8 cellular contexts compared by ENCODE assay signal in the genomic region with DNA sequence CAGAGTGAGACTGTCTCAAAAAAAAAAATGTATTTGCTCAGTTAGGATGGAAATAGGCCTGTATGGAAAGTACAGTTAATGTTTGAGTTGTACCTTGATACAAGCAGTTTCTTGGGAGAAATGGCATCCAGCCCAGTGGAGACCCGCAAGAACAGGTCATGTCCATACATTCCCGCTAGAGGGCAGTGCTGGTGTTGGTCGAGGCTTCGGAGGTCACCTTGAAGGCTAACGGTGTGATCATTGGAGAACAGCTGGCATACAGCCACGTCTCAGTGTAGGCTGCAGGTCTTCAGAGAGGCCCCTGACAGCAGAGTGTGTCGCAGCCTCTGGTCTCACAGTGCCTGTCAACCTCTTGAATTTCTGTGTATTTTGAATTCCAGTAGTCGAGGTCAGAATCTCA. TPM values are rescaled to one million over a fixed set of nuclear protein-coding genes. Genes with fewer than 3 reads are reported as not detected.
DNase-seq lines count a peak whose midpoint lies in the region; ATAC-seq, FAIRE-seq and TF ChIP-seq lines count a peak whose summit lies in the region.

No MANE protein-coding gene starts in this region.

- FAIRE-seq in pancreas (lab: Jason Lieb, UNC): no peak

- intact Hi-C loops in pancreas (cut with DNase I): no loop called here

- no peaks in the 10 kb centered on the region for H3K4me1 ChIP-seq in pancreas

- H3K9me3 ChIP-seq in pancreas: no peaks in the 10 kb centered on the region

- no peaks in the 10 kb centered on the region for H3K27me3 ChIP-seq in pancreas

- H3K36me3 ChIP-seq in pancreas: peaks cover 0 to 3% (median 0%) of the 10 kb centered on the region in 3 donors

- peak in 2 of 4 donors; percentile 36 to 57 for ATAC-seq in pancreas
- ATAC-seq in GM19035 (IDR thresholded peaks at IDR 0.05; ENCODE audit: unreplicated experiment): no peak
- ATAC-seq in HG03135 (IDR thresholded peaks at IDR 0.05; ENCODE audit: unreplicated experiment): no peak
- ATAC-seq in HG02885 (IDR thresholded peaks at IDR 0.05; ENCODE audit: poor library complexity, unreplicated experiment): no peak

- TF ChIP-seq CTCF in GM12872 (IDR thresholded peaks at IDR 0.05; ENCODE audit: insufficient read depth, low read depth, low read length): peak; percentile 56
- peak in 2 of 4 donors; percentile 10 to 34 for TF ChIP-seq CTCF in pancreas (IDR thresholded peaks at IDR 0.05)

- H3K4me3 ChIP-seq in pancreas: no peak overlapping the region

- DNase-seq in NCI-H2029 (lab: John Stamatoyannopoulos, UW) (peak; percentile 70), fibroblast of peridontal ligament (ENCODE audit: extremely low read depth) (peak; percentile 12), pancreas (peak in 4 of 6 donors; percentile 16 to 47 (median 33))
- DNase-seq in activated CD8-positive, alpha-beta memory T cell treated with anti-CD3 and anti-CD28 coated beads, Interleukin-2, amount 50 U/mL, for 48 hours: peak; percentile 57

- H3K27ac ChIP-seq in pancreas: no peak overlapping the region

- WGBS in pancreas, 2 donors: 10 to 11% methylated on average over 8 of the region's 8 CpGs

RNA-seq across cellular contexts. Expression of a gene that starts 7.5 kb away (rescaled TPM):
- 1 to 10 TPM in 1 of 6 donors, under 1 TPM in 5; 0.44 to 3.0 (median 0.88) TPM for total RNA-seq in pancreas
- 1 to 10 TPM in 1 of 2 donors, under 1 TPM in 1; 0.87 to 1.9 TPM for polyA plus RNA-seq in pancreas

RNA-seq across cellular contexts. Expression of a gene that starts 26.2 kb away (rescaled TPM):
- 10 to 100 TPM in 1 of 6 donors, 1 to 10 TPM in 5; 5.0 to 12.4 (median 7.7) TPM for total RNA-seq in pancreas
- polyA plus RNA-seq in pancreas: 1 to 10 TPM; 6.6 to 9.8 TPM

RNA-seq across cellular contexts. Expression of a gene that starts 46.6 kb away (rescaled TPM):
- total RNA-seq in pancreas: 1 to 10 TPM; 4.6 to 9.4 (median 5.2) TPM
- polyA plus RNA-seq in pancreas: 1 to 10 TPM; 2.5 to 3.4 TPM

RNA-seq across cellular contexts. Expression of a gene that starts 54.1 kb away (rescaled TPM):
- total RNA-seq in pancreas: 10 to 100 TPM in 1 of 6 donors, 1 to 10 TPM in 5; 3.9 to 12.4 (median 6.9) TPM
- polyA plus RNA-seq in pancreas: 1 to 10 TPM; 6.3 to 7.3 TPM

Comparison
In these comparisons a context has a peak if more than half of its experiments do, and no peak if none do; other contexts are left out.
1. DNase-seq: peak in every context shown above with its lines; median percentile 70 in NCI-H2029; 57 in activated CD8-positive, alpha-beta memory T cell treated with anti-CD3 and anti-CD28 coated beads, Interleukin-2, amount 50 U/mL, for 48 hours; 33 in pancreas; 12 in fibroblast of peridontal ligament.